Comparison of ENCODE assay signal across 8 cellular contexts in the genomic region with DNA sequence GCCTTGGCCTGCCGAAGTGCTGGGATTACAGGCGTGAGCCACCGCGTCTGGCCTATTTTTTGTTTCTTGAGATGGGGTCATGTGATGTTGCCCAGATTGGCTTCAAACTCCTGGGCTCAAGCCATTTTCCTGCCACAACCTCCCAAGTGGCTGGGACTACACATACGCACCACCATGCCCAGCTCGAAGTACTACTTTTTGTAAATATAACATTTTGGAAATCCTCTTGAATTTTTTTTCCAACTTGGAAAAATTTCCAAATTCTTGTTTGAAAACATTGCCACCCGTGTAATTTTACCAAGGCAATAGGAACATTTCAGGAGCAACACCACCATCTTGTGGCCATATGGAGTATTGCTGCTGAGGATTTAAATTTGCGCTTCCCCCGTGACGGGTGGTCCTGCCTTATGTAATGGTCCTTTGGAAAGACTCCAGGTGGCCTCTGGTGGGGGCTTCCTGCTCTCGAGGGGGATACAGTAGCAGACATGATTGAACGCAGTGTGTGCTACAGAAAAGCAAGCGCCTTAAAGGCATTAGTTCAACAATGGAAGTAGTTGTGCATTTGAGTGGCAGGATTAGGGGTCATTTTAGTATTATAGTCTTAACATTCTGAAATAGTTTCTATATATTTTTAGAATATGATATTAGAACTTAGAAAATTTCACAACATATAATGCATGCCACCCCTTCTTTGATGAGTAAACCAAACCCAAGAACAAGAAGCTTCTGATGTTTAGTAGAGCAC. TPM values are rescaled to one million over a fixed set of nuclear protein-coding genes. Genes with fewer than 3 reads are reported as not detected.
DNase-seq lines count a peak whose midpoint lies in the region.

No MANE protein-coding gene starts in this region.

- DNase-seq in AG08396 (ENCODE audit: low spot score) (peak; percentile 73), GM19238 (ENCODE audit: insufficient read length, low spot score) (peak; percentile 43), NCI-H748 treated with DMSO at 0.1 percent for 48 hours (lab: John Stamatoyannopoulos, UW) (peak; percentile 29), epidermal melanocyte (ENCODE audit: insufficient read length, low spot score) (peak; percentile 67), myocyte (ENCODE audit: low read depth) (peak; percentile 79), cortex of kidney (lab: John Stamatoyannopoulos, UW) (no peak)
- peak; percentile 69 for DNase-seq in activated CD8-positive, alpha-beta memory T cell treated with anti-CD3 and anti-CD28 coated beads, Interleukin-2, amount 50 U/mL, for 4 hours

- H3K4me1 ChIP-seq in subcutaneous abdominal adipose tissue (ENCODE audit: control insufficient read depth in 5 of 5, insufficient read depth in 5 of 5, low read length in 5 of 5) = peaks cover 1 to 8% (median 7%) of the 10 kb centered on the region in 5 donors

- H3K36me3 ChIP-seq in subcutaneous abdominal adipose tissue (ENCODE audit: control insufficient read depth in 5 of 5, insufficient read depth in 5 of 5, low read length in 5 of 5) = peaks cover 0 to 21% (median 14%) of the 10 kb centered on the region in 5 donors

- H3K4me3 ChIP-seq in subcutaneous abdominal adipose tissue (ENCODE audit: low read depth in 1 of 5, low read length in 5 of 5) = no peak overlapping the region

- H3K27me3 ChIP-seq in subcutaneous abdominal adipose tissue (ENCODE audit: control insufficient read depth in 5 of 5, insufficient read depth in 4 of 5, low read length in 5 of 5) = no peaks in the 10 kb centered on the region

- H3K9ac ChIP-seq in subcutaneous abdominal adipose tissue (ENCODE audit: low read length in 5 of 5) = peak overlapping the region in 1 of 5 donors; percentile 52

- no peaks in the 10 kb centered on the region for H3K9me3 ChIP-seq in subcutaneous abdominal adipose tissue (ENCODE audit: control insufficient read depth in 5 of 5, low read length in 5 of 5)

- peak overlapping the region; percentile 8 for H3K27ac ChIP-seq in subcutaneous abdominal adipose tissue (ENCODE audit: low read depth, low read length)

RNA-seq across cellular contexts. Expression of gene FLYWCH1, which starts 8.0 kb away (rescaled TPM):
- 27.7 and 36.9 TPM in 2 replicates for total RNA-seq in myocyte
- 30.1 TPM for polyA plus RNA-seq in myocyte (2012)

RNA-seq across cellular contexts. Expression of gene FLYWCH2, which starts 36.7 kb away (rescaled TPM):
- total RNA-seq in myocyte = 59.9 and 77.1 TPM in 2 replicates
- 46.2 TPM for polyA plus RNA-seq in myocyte (2012)

RNA-seq across cellular contexts. Expression of gene KREMEN2, which starts 44.4 kb away (rescaled TPM):
- 10.4 and 17.8 TPM in 2 replicates for total RNA-seq in myocyte
- polyA plus RNA-seq in myocyte (2012) = 13.8 TPM

RNA-seq across cellular contexts. Expression of gene PAQR4, which starts 49.5 kb away (rescaled TPM):
- total RNA-seq in myocyte = 14.6 and 18.0 TPM in 2 replicates
- polyA plus RNA-seq in myocyte (2012) = 23.0 TPM
